Comparison of ENCODE assay signal across 7 cellular contexts in genomic region chr2:68832161-68832869, GRCh38. TPM values are rescaled to one million over a fixed set of nuclear protein-coding genes. Genes with fewer than 3 reads are reported as not detected.
DNase-seq lines count a peak whose midpoint lies in the region; ATAC-seq and TF ChIP-seq lines count a peak whose summit lies in the region.

No MANE protein-coding gene starts in this region.

- ATAC-seq in GM19324 (IDR thresholded peaks at IDR 0.05; ENCODE audit: low FRiP score, unreplicated experiment), result peak; percentile 69
- peak; percentile 70 for ATAC-seq in HG03139 (IDR thresholded peaks at IDR 0.05; ENCODE audit: unreplicated experiment)
- ATAC-seq in T-helper 17 cell, result peak; percentile 57

- 52 to 67% (median 56%) methylated on average over 8 of the region's 8 CpGs for WGBS in stomach, 5 donors

- H3K36me3 ChIP-seq in stomach, result no peaks in the 10 kb centered on the region

- no peak for TF ChIP-seq POLR2A in stomach (IDR thresholded peaks at IDR 0.05)

- TF ChIP-seq CTCF in choroid plexus epithelial cell (conservative IDR thresholded peaks at IDR 0.05; ENCODE audit: low read depth, low read length) (no peak), stomach (IDR thresholded peaks at IDR 0.05) (no peak)

- no peaks in the 10 kb centered on the region for H3K36me3 Mint-ChIP-seq in T-helper 17 cell (ENCODE audit: low read depth)

- H3K27me3 Mint-ChIP-seq in T-helper 17 cell, result no peaks in the 10 kb centered on the region

- H3K9me3 ChIP-seq in T-helper 17 cell (ENCODE audit: control insufficient read depth, low read length, poor library complexity, severe bottlenecking), result no peaks in the 10 kb centered on the region
- H3K9me3 ChIP-seq in stomach, result no peaks in the 10 kb centered on the region

- no peak overlapping the region for H3K4me3 ChIP-seq in choroid plexus epithelial cell (ENCODE audit: low read depth, low read length)
- no peak overlapping the region for H3K4me3 ChIP-seq in stomach

- H3K27me3 ChIP-seq in stomach, result no peaks in the 10 kb centered on the region

- intact Hi-C loops in stomach (cut with DNase I; ENCODE audit: low total_unique reads), result no loop called here

- no peak for TF ChIP-seq EP300 in stomach (IDR thresholded peaks at IDR 0.05)

- peaks cover 37 to 63% (median 42%) of the 10 kb centered on the region in 4 donors for H3K4me1 ChIP-seq in stomach

- H3K27ac Mint-ChIP-seq in T-helper 17 cell, result peak overlapping the region; percentile 94

- peak overlapping the region; percentile 65 to 83 (median 79) for H3K27ac ChIP-seq in stomach

- H3K4me1 Mint-ChIP-seq in T-helper 17 cell, result peaks cover 56% of the 10 kb centered on the region

- DNase-seq in T-helper 17 cell (no peak), choroid plexus epithelial cell (ENCODE audit: low read depth) (peak; percentile 69), midbrain (lab: John Stamatoyannopoulos, UW) (peak; percentile 43), stomach (no peak), DMS 273 treated with DMSO at 0.1 percent for 48 hours (lab: John Stamatoyannopoulos, UW) (no peak)

- no peak overlapping the region for H3K4me3 Mint-ChIP-seq in T-helper 17 cell

RNA-seq across cellular contexts. Expression of gene BMP10, which starts 38.9 kb away (rescaled TPM):
- total RNA-seq in T-helper 17 cell, result not detected
- under 1 TPM in 1 of 5 donors, not detected in 4; 0.37 TPM for total RNA-seq in stomach
- not detected for polyA plus RNA-seq in stomach

Comparison
In these comparisons a context has a peak if more than half of its experiments do, and no peak if none do; other contexts are left out.
1. DNase-seq: peak in choroid plexus epithelial cell (single experiment) and midbrain (single experiment); none in T-helper 17 cell (0 of 3), stomach (single experiment) and DMS 273 treated with DMSO at 0.1 percent for 48 hours (single experiment).
2. Peak in every context shown above with its lines, with median percentiles within 50 percentile points of each other: ATAC-seq.